ENCODE assay signal across 11 cellular contexts in the genomic region with DNA sequence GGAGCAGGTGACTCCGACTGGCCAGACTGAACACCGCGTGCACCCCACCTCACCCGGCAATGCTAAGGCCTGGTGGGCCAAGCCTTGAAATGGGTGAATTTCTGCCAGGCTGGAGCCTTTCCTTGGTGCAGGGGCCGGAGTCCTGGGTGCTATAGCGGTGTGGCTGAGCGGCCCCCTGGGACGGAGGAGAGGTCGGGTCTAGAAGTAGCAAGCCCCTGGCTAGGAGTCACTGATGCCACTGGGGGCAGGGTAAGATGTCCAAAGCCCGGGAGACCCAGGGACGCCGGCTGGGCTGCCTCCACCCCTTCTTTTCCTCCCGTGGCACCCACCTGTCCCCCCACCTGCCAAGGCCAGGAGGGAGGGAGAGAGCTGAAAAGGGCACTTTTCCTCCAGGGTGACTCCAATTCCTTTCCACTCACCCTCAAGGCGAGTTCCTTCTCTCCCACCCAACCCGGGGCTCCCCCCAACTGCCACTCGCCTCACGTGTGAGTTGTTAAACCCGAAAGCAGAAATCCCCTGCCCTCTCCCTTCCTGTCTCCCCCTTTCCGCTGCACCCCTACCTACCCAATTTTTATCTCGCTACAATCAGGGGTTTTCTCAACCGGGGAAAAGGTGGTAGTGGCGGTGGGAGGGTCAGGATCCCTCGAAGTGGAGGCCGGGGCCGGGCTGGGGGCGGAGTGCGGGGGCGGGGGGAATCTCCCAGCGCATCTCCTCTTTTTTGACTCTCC. TPM values are rescaled to one million over a fixed set of nuclear protein-coding genes. Genes with fewer than 3 reads are reported as not detected.
DNase-seq lines count a peak whose midpoint lies in the region; ATAC-seq and TF ChIP-seq lines count a peak whose summit lies in the region.
"Had no signal": no experiment of that assay in that cellular context is flagged by ENCODE, and none has a peak within 500 bp of the region (broad histone marks: within the 10 kb centered on the region; RNA-seq: fewer than 3 reads in every experiment).

No MANE protein-coding gene starts in this region.

- BruUV-seq in PC-3 (replicated peaks; lab: Mats Ljungman, UMichigan): no TSS peak

- no peaks in the 10 kb centered on the region for H3K9me2 ChIP-seq in PC-3 (replicated peaks; ENCODE audit: low read length)

- ATAC-seq in PC-3 (no peak), naive B cell (ENCODE audit: low read depth in 2 of 2) (peak; percentile 44 to 53)
- ATAC-seq: Panc1; stimulated activated memory B cell treated with anti-CD40 and anti-IgM and Interleukin-4, amounts not matched to agents 10 μg/mL and 1 μg/mL and 100 μg/mL, for 72 hours had no signal

- H3F3A ChIP-seq in PC-3 (ENCODE audit: low read length, unreplicated experiment): no peaks in the 10 kb centered on the region

- H3K4me1 ChIP-seq in BE2C: 0 out of 2 replicates have a peak, but pooled peaks cover 4% of the 10 kb centered on the region
- H3K4me1 ChIP-seq in PC-3 (ENCODE audit: insufficient read depth, low read length): peaks cover 4% of the 10 kb centered on the region; the same call in 1 of the 2 replicates
- H3K4me1 ChIP-seq in suprapubic skin: peaks cover 62% of the 10 kb centered on the region

- H4K20me1 ChIP-seq in PC-3 (ENCODE audit: low read length): no peaks in the 10 kb centered on the region

- TF ChIP-seq CTCF in BE2C (IDR thresholded peaks at IDR 0.05; ENCODE audit: low read depth, low read length): no peak
- TF ChIP-seq CTCF in PC-3 (conservative IDR thresholded peaks at IDR 0.05; ENCODE audit: low read depth, low read length): no peak
- no peak for TF ChIP-seq CTCF in suprapubic skin (IDR thresholded peaks at IDR 0.05)

- intact Hi-C loops in PC-3 (cut with micrococcal nuclease): no loop called here

- peaks cover 0 to 17% (median 13%) of the 10 kb centered on the region in 7 donors for H3K9me3 Mint-ChIP-seq in naive B cell
- H3K9me3 Mint-ChIP-seq: stimulated activated memory B cell treated with anti-CD40 and anti-IgM and Interleukin-4, amounts not matched to agents 10 μg/mL and 1 μg/mL and 100 μg/mL, for 72 hours had no signal

- POLR2A ChIA-PET in PC-3 (lab: Charles Lee; ENCODE audit: unreplicated experiment): no interaction called here

- peaks cover 53 to 80% (median 53%) of the 10 kb centered on the region in 3 donors for H3K4me1 Mint-ChIP-seq in naive B cell

- H2AFZ ChIP-seq in PC-3 (ENCODE audit: low read length): no peak overlapping the region

- H3K79me2 ChIP-seq in PC-3 (ENCODE audit: low read length): no peaks in the 10 kb centered on the region

- no peaks in the 10 kb centered on the region for H3K27me3 ChIP-seq in BE2C
- H3K27me3 ChIP-seq in PC-3 (ENCODE audit: low read length): no peaks in the 10 kb centered on the region
- H3K27me3 ChIP-seq in suprapubic skin: peaks cover 100% of the 10 kb centered on the region

- H3K27me3 Mint-ChIP-seq in naive B cell: peaks cover 57 to 83% (median 75%) of the 10 kb centered on the region in 3 donors

- H3K4me3 ChIP-seq in BE2C (ENCODE audit: low read depth, low read length) (peak overlapping the region; percentile 93), PC-3 (ENCODE audit: low read length) (peak overlapping the region; percentile 67; the same call in 1 of the 2 replicates), suprapubic skin (no peak overlapping the region)

- H3K4me3 Mint-ChIP-seq in naive B cell: peak overlapping the region; percentile 18 to 86 (median 80)

- CTCF ChIA-PET in PC-3 (lab: Charles Lee): interaction anchor here (0.6 kb wide), 1 partner anchor 11 kb away, joined by 3 read pairs; no protein-coding TSS in a partner anchor

- peak; percentile 46 for DNase-seq in BE2C
- no peak for DNase-seq in PC-3
- DNase-seq in activated gamma-delta T cell (lab: John Stamatoyannopoulos, UW): peak; percentile 39
- no peak for DNase-seq in naive B cell
- no peak for DNase-seq in anterior cingulate cortex (lab: John Stamatoyannopoulos, UW)
- DNase-seq in AML-193 (lab: John Stamatoyannopoulos, UW): no peak
- DNase-seq in suprapubic skin (ENCODE audit: low spot score in 2 of 2): no peak
- DNase-seq in RKO (ENCODE audit: low spot score): no peak

- peaks cover 0 to 6% of the 10 kb centered on the region in 2 donors for H3K36me3 Mint-ChIP-seq in naive B cell
- H3K36me3 Mint-ChIP-seq: stimulated activated memory B cell treated with anti-CD40 and anti-IgM and Interleukin-4, amounts not matched to agents 10 μg/mL and 1 μg/mL and 100 μg/mL, for 72 hours had no signal

- no peak for TF ChIP-seq POLR2A in suprapubic skin (IDR thresholded peaks at IDR 0.05)

- H3K27ac ChIP-seq in PC-3 (ENCODE audit: low read length): no peak overlapping the region
- H3K27ac ChIP-seq in suprapubic skin: no peak overlapping the region
- H3K27ac ChIP-seq: right atrium auricular region had no signal

- H3K36me3 ChIP-seq in BE2C (0 out of 2 replicates have a peak, but pooled peaks cover 3% of the 10 kb centered on the region), PC-3 (ENCODE audit: low read depth, low read length) (no peaks in the 10 kb centered on the region), suprapubic skin (no peaks in the 10 kb centered on the region)
- H3K36me3 ChIP-seq: right atrium auricular region had no signal

- no peak for TF ChIP-seq EP300 in suprapubic skin (IDR thresholded peaks at IDR 0.05)

- H3K9me3 ChIP-seq in BE2C (no peaks in the 10 kb centered on the region), PC-3 (ENCODE audit: low read length) (no peaks in the 10 kb centered on the region), suprapubic skin (no peaks in the 10 kb centered on the region)
- H3K9me3 ChIP-seq: right atrium auricular region had no signal

- H3K4me2 ChIP-seq in PC-3 (ENCODE audit: low read length): peak overlapping the region; percentile 88

- H3K9ac ChIP-seq in PC-3 (ENCODE audit: low read length): no peak overlapping the region

- H3K27ac Mint-ChIP-seq in naive B cell: peak overlapping the region in 4 of 6 donors; percentile 18 to 89 (median 64)
- H3K27ac Mint-ChIP-seq: stimulated activated memory B cell treated with anti-CD40 and anti-IgM and Interleukin-4, amounts not matched to agents 10 μg/mL and 1 μg/mL and 100 μg/mL, for 72 hours had no signal

- 41% methylated on average over 29 of the region's 29 CpGs for WGBS in suprapubic skin

RNA-seq across cellular contexts. Expression of a gene that starts 6.0 kb away (rescaled TPM):
- 223 TPM for polyA plus RNA-seq in BE2C (2012; ENCODE audit: insufficient read depth, insufficient read length, low read depth)
- total RNA-seq in PC-3 (2014; rRNA removed) (2.6 and 3.6 TPM in 2 replicates), suprapubic skin (100 to 1,000 TPM in 3 of 4 donors, 10 to 100 TPM in 1; 91.0 to 241 (median 164) TPM)
- under 1 TPM in 3 of 6 donors, not detected in 3; 0.12 to 0.26 (median 0.14) TPM for polyA plus RNA-seq in naive B cell (ENCODE audit: low read depth in 6 of 6)

Comparison
In these comparisons a context has a peak if more than half of its experiments do, and no peak if none do; other contexts are left out.
1. DNase-seq: peak in BE2C (single experiment) and activated gamma-delta T cell (single experiment); none in PC-3 (single experiment), naive B cell (single experiment), anterior cingulate cortex (0 of 58), AML-193 (0 of 2), suprapubic skin (0 of 2) and RKO (single experiment).
2. RNA of a gene that starts 6.0 kb away (total RNA-seq): 91.0 to 241 TPM in suprapubic skin; 2.6 to 3.6 TPM in PC-3; every median in the first group is over 10 times any median in the second.